Comparison of ENCODE assay signal across 15 cellular contexts in genomic region chr14:31418440-31418839, GRCh38. TPM values are rescaled to one million over a fixed set of nuclear protein-coding genes. Genes with fewer than 3 reads are reported as not detected.
DNase-seq lines count a peak whose midpoint lies in the region; ATAC-seq, FAIRE-seq and TF ChIP-seq lines count a peak whose summit lies in the region.
"Had no signal": no experiment of that assay in that cellular context is flagged by ENCODE, and none has a peak within 500 bp of the region (broad histone marks: within the 10 kb centered on the region; RNA-seq: fewer than 3 reads in every experiment).

No MANE protein-coding gene starts in this region.

- no peak overlapping the region for H3K4me3 ChIP-seq in breast epithelium
- peak overlapping the region; percentile 16; the same call in 1 of the 2 replicates for H3K4me3 ChIP-seq in PC-3 (ENCODE audit: low read length)
- H3K4me3 ChIP-seq in keratinocyte (ENCODE audit: control insufficient read depth in 2 of 3, extremely low read depth in 1 of 3, insufficient read depth in 2 of 3, low read depth in 1 of 3, low read length in 3 of 3): no peak overlapping the region
- no peak overlapping the region for H3K4me3 ChIP-seq in tibial artery
- no peak overlapping the region for H3K4me3 ChIP-seq in aorta (ENCODE audit: low read length in 2 of 2)
- H3K4me3 ChIP-seq: body of pancreas had no signal

- H3K4me1 ChIP-seq in breast epithelium: peaks cover 0 to 6% of the 10 kb centered on the region in 2 donors
- H3K4me1 ChIP-seq in PC-3 (ENCODE audit: insufficient read depth, low read length): peaks cover 32% of the 10 kb centered on the region
- H3K4me1 ChIP-seq in keratinocyte (ENCODE audit: control insufficient read depth, extremely low read depth, insufficient read depth, low read length): peaks cover 22% of the 10 kb centered on the region
- peaks cover 0 to 50% (median 20%) of the 10 kb centered on the region in 4 donors for H3K4me1 ChIP-seq in tibial artery
- no peaks in the 10 kb centered on the region for H3K4me1 ChIP-seq in aorta (ENCODE audit: control insufficient read depth in 1 of 2, insufficient read depth in 2 of 2, low read length in 2 of 2)

- H3K27ac ChIP-seq in breast epithelium (no peak overlapping the region), PC-3 (ENCODE audit: low read length) (no peak overlapping the region), keratinocyte (ENCODE audit: control insufficient read depth, insufficient read depth, low read length) (no peak overlapping the region), tibial artery (peak overlapping the region; percentile 84 to 85), aorta (ENCODE audit: low read depth in 1 of 2, low read length in 2 of 2) (no peak overlapping the region)

- TF ChIP-seq CTCF in MCF 10A (IDR thresholded peaks at IDR 0.05; ENCODE audit: unreplicated experiment): no peak
- TF ChIP-seq CTCF in breast epithelium (IDR thresholded peaks at IDR 0.05): no peak
- TF ChIP-seq CTCF in PC-3 (conservative IDR thresholded peaks at IDR 0.05; ENCODE audit: low read depth, low read length): no peak
- TF ChIP-seq CTCF in keratinocyte (optimal IDR thresholded peaks at IDR 0.05 in 1 of 3, IDR thresholded peaks at IDR 0.05 in 1 of 3, conservative IDR thresholded peaks at IDR 0.05 in 1 of 3; ENCODE audit: extremely low read depth in 1 of 3, insufficient read depth in 2 of 3, low read length in 3 of 3): no peak
- TF ChIP-seq CTCF in tibial artery (IDR thresholded peaks at IDR 0.05): no peak

- BruUV-seq in MCF 10A (replicated peaks; lab: Mats Ljungman, UMichigan) (no TSS peak), PC-3 (replicated peaks; lab: Mats Ljungman, UMichigan) (no TSS peak)

- no peak for FAIRE-seq in keratinocyte (lab: Jason Lieb, UNC)

- intact Hi-C loops in MCF 10A (cut with micrococcal nuclease): no loop called here
- intact Hi-C loops in breast epithelium (cut with DNase I; ENCODE audit: low total_unique reads): no loop called here
- intact Hi-C loops in PC-3 (cut with micrococcal nuclease): no loop called here
- intact Hi-C loops in tibial artery (cut with DNase I; ENCODE audit: low total_unique reads): no loop called here
- intact Hi-C loops in aorta (cut with DNase I): no loop called here

- H3K27ac Mint-ChIP-seq in MCF 10A (ENCODE audit: low read depth, unreplicated experiment) (peak overlapping the region; percentile 27), T-cell (no peak overlapping the region)
- H3K27ac Mint-ChIP-seq: activated CD4-positive, alpha-beta T cell treated with anti-CD3 and anti-CD28 coated beads, Interleukin-2, amount 10 ng/mL, durations not matched to agents 7 days and 5 days; activated T-helper 2 cell treated with anti-CD3 and anti-CD28 coated beads, Interferon-gamma antibody, Interleukin-2, Interleukin-4, amounts not matched to agents 10 μg/mL and 5 μg/mL and 100 μg/mL, durations not matched to agents 14 hours and 24 hours and 36 hours had no signal

- peak overlapping the region; percentile 47 for H3K4me2 ChIP-seq in PC-3 (ENCODE audit: low read length)
- peak overlapping the region; percentile 92 for H3K4me2 ChIP-seq in keratinocyte (ENCODE audit: control insufficient read depth, extremely low read depth, insufficient read depth, low read depth, low read length)

- H3K9me2 ChIP-seq in PC-3 (replicated peaks; ENCODE audit: low read length): no peaks in the 10 kb centered on the region

- H3K4me1 Mint-ChIP-seq in MCF 10A (ENCODE audit: insufficient read depth, unreplicated experiment) (peaks cover 32% of the 10 kb centered on the region), T-cell (peaks cover 30 to 43% (median 32%) of the 10 kb centered on the region in 3 donors)

- no peaks in the 10 kb centered on the region for H3K36me3 Mint-ChIP-seq in MCF 10A (ENCODE audit: insufficient read depth, unreplicated experiment)
- H3K36me3 Mint-ChIP-seq in T-cell: no peaks in the 10 kb centered on the region

- H3K9ac ChIP-seq in PC-3 (ENCODE audit: low read length) (no peak overlapping the region), keratinocyte (ENCODE audit: control insufficient read depth, extremely low read depth, insufficient read depth, low read length) (no peak overlapping the region)

- H3K79me2 ChIP-seq in PC-3 (ENCODE audit: low read length) (peaks cover 52% of the 10 kb centered on the region), keratinocyte (ENCODE audit: control insufficient read depth, insufficient read depth, low read length) (peaks cover 34% of the 10 kb centered on the region)

- no peaks in the 10 kb centered on the region for H3K9me3 ChIP-seq in breast epithelium
- H3K9me3 ChIP-seq in PC-3 (ENCODE audit: low read length): no peaks in the 10 kb centered on the region
- H3K9me3 ChIP-seq in keratinocyte (ENCODE audit: control insufficient read depth, low read depth, low read length): no peaks in the 10 kb centered on the region
- no peaks in the 10 kb centered on the region for H3K9me3 ChIP-seq in tibial artery
- no peaks in the 10 kb centered on the region for H3K9me3 ChIP-seq in aorta (ENCODE audit: control insufficient read depth, low read length)
- H3K9me3 ChIP-seq: body of pancreas had no signal

- no peak for TF ChIP-seq POLR2A in breast epithelium (IDR thresholded peaks at IDR 0.05)

- H3K9me3 Mint-ChIP-seq in MCF 10A (ENCODE audit: unreplicated experiment) (no peaks in the 10 kb centered on the region), T-cell (no peaks in the 10 kb centered on the region)
- H3K9me3 Mint-ChIP-seq: activated CD4-positive, alpha-beta T cell treated with anti-CD3 and anti-CD28 coated beads, Interleukin-2, amount 10 ng/mL, durations not matched to agents 7 days and 5 days; activated T-helper 2 cell treated with anti-CD3 and anti-CD28 coated beads, Interferon-gamma antibody, Interleukin-2, Interleukin-4, amounts not matched to agents 10 μg/mL and 5 μg/mL and 100 μg/mL, durations not matched to agents 14 hours and 24 hours and 36 hours had no signal

- H3K27me3 ChIP-seq in breast epithelium (no peaks in the 10 kb centered on the region), PC-3 (ENCODE audit: low read length) (no peaks in the 10 kb centered on the region), keratinocyte (ENCODE audit: control insufficient read depth, extremely low read depth, insufficient read depth, low read length) (no peaks in the 10 kb centered on the region), tibial artery (no peaks in the 10 kb centered on the region), aorta (ENCODE audit: control insufficient read depth in 1 of 2, insufficient read depth in 2 of 2, low read length in 1 of 2) (no peaks in the 10 kb centered on the region)
- H3K27me3 ChIP-seq: body of pancreas had no signal

- no peaks in the 10 kb centered on the region for H3F3A ChIP-seq in PC-3 (ENCODE audit: low read length, unreplicated experiment)

- H2AFZ ChIP-seq in PC-3 (ENCODE audit: low read length): no peak overlapping the region
- no peak overlapping the region for H2AFZ ChIP-seq in keratinocyte (ENCODE audit: control insufficient read depth, low read length)

- CTCF ChIA-PET in MCF 10A (lab: Yijun Ruan, JAX): interaction anchor here (0.6 to 1.5 kb wide), 3 partner anchors 28 to 838 kb away, joined by 3 to 6 read pairs (median 3); no protein-coding TSS in a partner anchor
- CTCF ChIA-PET in PC-3 (lab: Charles Lee): no interaction called here
- CTCF ChIA-PET in T-cell (lab: Charles Lee): no interaction called here

- H3K4me3 Mint-ChIP-seq in MCF 10A (ENCODE audit: unreplicated experiment): peak overlapping the region; percentile 25
- no peak overlapping the region for H3K4me3 Mint-ChIP-seq in T-cell

- H3K9me1 ChIP-seq in keratinocyte (ENCODE audit: control insufficient read depth, extremely low read depth, insufficient read depth, low read length): no peaks in the 10 kb centered on the region

- WGBS in aorta, 2 donors: 10 to 24% methylated on average over 1 of the region's 1 CpG

- H3K27me3 Mint-ChIP-seq in MCF 10A (ENCODE audit: insufficient read depth, unreplicated experiment) (no peaks in the 10 kb centered on the region), T-cell (no peaks in the 10 kb centered on the region)
- H3K27me3 Mint-ChIP-seq: activated CD4-positive, alpha-beta T cell treated with anti-CD3 and anti-CD28 coated beads, Interleukin-2, amount 10 ng/mL, durations not matched to agents 7 days and 5 days had no signal

- POLR2A ChIA-PET in MCF 10A (lab: Yijun Ruan, JAX) (interaction anchor here (0.6 to 4.5 kb wide), 12 partner anchors 9 to 1091 kb away, joined by 3 to 46 read pairs (median 4); partner anchors contain the start of genes ARHGAP5, DTD2, HECTD1 and NUBPL), PC-3 (lab: Charles Lee; ENCODE audit: unreplicated experiment) (no interaction called here), T-cell (lab: Charles Lee) (no interaction called here)

- no peak for DNase-seq in MCF 10A (ENCODE audit: unreplicated experiment)
- DNase-seq in breast epithelium (ENCODE audit: low spot score in 2 of 2): no peak
- no peak for DNase-seq in PC-3
- DNase-seq in keratinocyte (ENCODE audit: low read depth, low spot score): no peak
- no peak for DNase-seq in tibial artery
- no peak for DNase-seq in T-cell
- no peak for DNase-seq in aorta
- DNase-seq: activated CD4-positive, alpha-beta T cell treated with anti-CD3 and anti-CD28 coated beads, Interleukin-2, amount 10 ng/mL, durations not matched to agents 7 days and 5 days; body of pancreas; effector memory CD4-positive, alpha-beta T cell; glutamatergic neuron; NCI-H2029 treated with DMSO at 0.1 percent for 48 hours; trophoblast cell had no signal

- H4K20me1 ChIP-seq in PC-3 (ENCODE audit: low read length) (no peaks in the 10 kb centered on the region), keratinocyte (ENCODE audit: control insufficient read depth, extremely low read depth, insufficient read depth, low read length) (no peaks in the 10 kb centered on the region)

- dilution Hi-C loops in keratinocyte (cut with MboI; ENCODE audit: extremely low pct_ligation_motif_present, low sequenced_read_pairs): no loop called here

- ATAC-seq in PC-3: no peak
- no peak for ATAC-seq in activated CD4-positive, CD25-positive, alpha-beta regulatory T cell treated with anti-CD3 and anti-CD28 coated beads, Interleukin-2, amount 50 U/mL, for 24 hours
- ATAC-seq in T-cell (replicated peaks in 1 of 4): no peak
- ATAC-seq in aorta (ENCODE audit: low FRiP score): no peak
- ATAC-seq: body of pancreas had no signal

- no peaks in the 10 kb centered on the region for H3K36me3 ChIP-seq in breast epithelium
- no peaks in the 10 kb centered on the region for H3K36me3 ChIP-seq in PC-3 (ENCODE audit: low read depth, low read length)
- no peaks in the 10 kb centered on the region for H3K36me3 ChIP-seq in keratinocyte (ENCODE audit: control insufficient read depth in 2 of 2, extremely low read depth in 1 of 2, insufficient read depth in 2 of 2, low read length in 2 of 2)
- H3K36me3 ChIP-seq in tibial artery: no peaks in the 10 kb centered on the region
- no peaks in the 10 kb centered on the region for H3K36me3 ChIP-seq in aorta (ENCODE audit: control insufficient read depth in 1 of 2, insufficient read depth in 2 of 2, low read length in 1 of 2)

RNA-seq across cellular contexts. Expression of gene HEATR5A, which starts 1.9 kb away (rescaled TPM):
- total RNA-seq in MCF 10A (2022) (23.1 and 26.2 TPM in 2 replicates), breast epithelium (10 to 100 TPM; 24.6 to 43.9 (median 34.7) TPM), PC-3 (2014; rRNA removed) (11.5 and 12.7 TPM in 2 replicates), T-cell (10 to 100 TPM in 4 of 5 donors, 1 to 10 TPM in 1; 7.5 to 13.2 (median 13.0) TPM), aorta (10 to 100 TPM; 41.3 to 53.0 TPM)
- polyA plus RNA-seq in keratinocyte (12.7 to 16.7 TPM (median 15.1 TPM) in 3 replicates), aorta (1 to 10 TPM; 7.5 to 9.3 TPM)
- 5.9 TPM for polyA plus RNA-seq in keratinocyte (2011; ENCODE audit: low read depth)
- 5.9 and 12.7 TPM in 2 replicates for polyA plus RNA-seq in keratinocyte (2011; cell fraction: cytosol; rRNA removed)
- 19.3 and 19.4 TPM in 2 replicates for polyA plus RNA-seq in keratinocyte (2011; cell fraction: nucleus; rRNA removed)
- polyA plus RNA-seq in keratinocyte (2012; ENCODE audit: low replicate concordance): 6.5 and 9.9 TPM in 2 replicates
- 16.0 to 35.2 TPM (median 32.3 TPM) in 3 replicates for polyA minus RNA-seq in keratinocyte
- polyA minus RNA-seq in keratinocyte (2011; cell fraction: cytosol; rRNA and poly(A)+ RNA removed): 15.7 TPM
- polyA minus RNA-seq in keratinocyte (2011; cell fraction: nucleus; rRNA and poly(A)+ RNA removed): 29.2 and 52.2 TPM in 2 replicates

RNA-seq across cellular contexts. Expression of gene DTD2, which starts 38.9 kb away (rescaled TPM):
- 24.4 TPM in 2 replicates for total RNA-seq in MCF 10A (2022)
- 10 to 100 TPM; 31.5 to 40.0 (median 39.4) TPM for total RNA-seq in breast epithelium
- 35.9 and 36.8 TPM in 2 replicates for total RNA-seq in PC-3 (2014; rRNA removed)
- polyA plus RNA-seq in keratinocyte: 13.1 to 26.2 TPM (median 22.3 TPM) in 3 replicates
- polyA plus RNA-seq in keratinocyte (2011; ENCODE audit: low read depth): 3.2 TPM
- polyA plus RNA-seq in keratinocyte (2011; cell fraction: cytosol; rRNA removed): 22.4 and 25.9 TPM in 2 replicates
- polyA plus RNA-seq in keratinocyte (2011; cell fraction: nucleus; rRNA removed): 9.2 and 9.3 TPM in 2 replicates
- polyA plus RNA-seq in keratinocyte (2012; ENCODE audit: low replicate concordance): 7.6 and 17.6 TPM in 2 replicates
- 2.6 to 17.2 TPM (median 11.9 TPM) in 3 replicates for polyA minus RNA-seq in keratinocyte
- polyA minus RNA-seq in keratinocyte (2011; cell fraction: cytosol; rRNA and poly(A)+ RNA removed): 19.2 TPM
- 4.3 and 7.8 TPM in 2 replicates for polyA minus RNA-seq in keratinocyte (2011; cell fraction: nucleus; rRNA and poly(A)+ RNA removed)
- 10 to 100 TPM; 11.3 to 23.6 (median 18.1) TPM for total RNA-seq in T-cell
- total RNA-seq in aorta: 10 to 100 TPM; 12.4 to 15.5 TPM
- polyA plus RNA-seq in aorta: 10 to 100 TPM in 1 of 2 donors, 1 to 10 TPM in 1; 10.0 to 16.9 TPM

Comparison
In these comparisons a context has a peak if more than half of its experiments do, and no peak if none do; other contexts are left out.
1. H3K27ac ChIP-seq: peak in tibial artery (2 of 2); none in breast epithelium (0 of 2), PC-3 (single experiment), keratinocyte (single experiment) and aorta (0 of 2).